In genomic region chr17:19860647-19861177, GRCh38 we compare ENCODE assay signal across 5 cellular contexts. TPM values are rescaled to one million over a fixed set of nuclear protein-coding genes. Genes with fewer than 3 reads are reported as not detected.
DNase-seq lines count a peak whose midpoint lies in the region; ATAC-seq, FAIRE-seq and TF ChIP-seq lines count a peak whose summit lies in the region.
"Not testable (repeated sequence)": the region's sequence is repeated elsewhere in the genome, so short reads cannot be mapped to it uniquely, and the experiment has no call there.

No MANE protein-coding gene starts in this region.

- TF ChIP-seq RAD21 in A549 (conservative IDR thresholded peaks at IDR 0.05 in 1 of 2, IDR thresholded peaks at IDR 0.05 in 1 of 2); K562 (CRISPR knock-in tag; conservative IDR thresholded peaks at IDR 0.05 in 1 of 2, IDR thresholded peaks at IDR 0.05 in 1 of 2): not testable (repeated sequence)

- not testable (repeated sequence) for H3K4me3 ChIP-seq in A549; K562; mesendoderm (ENCODE audit: low read length)

- not testable (repeated sequence) for H4K8ac ChIP-seq in mesendoderm (ENCODE audit: low read depth, low read length)

- not testable (repeated sequence) for H4K20me1 ChIP-seq in K562 (replicated peaks; ENCODE audit: control insufficient read depth, insufficient read depth, low read length)

- in situ Hi-C loops in K562 (cut with MboI), result not testable (repeated sequence)

- H3K79me1 ChIP-seq in mesendoderm (ENCODE audit: low read length), result not testable (repeated sequence)

- H3K79me2 ChIP-seq in K562 (ENCODE audit: control insufficient read depth, insufficient read depth, low read length); mesendoderm (ENCODE audit: control insufficient read depth, insufficient read depth, low read length): not testable (repeated sequence)

- POLR2A ChIA-PET in A549 (lab: Yijun Ruan, JAX), result not testable (repeated sequence)
- POLR2A ChIA-PET in K562 (lab: Yijun Ruan, JAX), result interaction anchor here (0.7 kb wide), 1 partner anchor 20 kb away, joined by 3 read pairs; no protein-coding TSS in a partner anchor

- H4K5ac ChIP-seq in mesendoderm (ENCODE audit: low read length), result not testable (repeated sequence)

- H2BK5ac ChIP-seq in mesendoderm (ENCODE audit: low read length), result not testable (repeated sequence)

- peaks cover 20% of the 10 kb centered on the region for H3K36me3 Mint-ChIP-seq in type B pancreatic cell

- H2AFZ ChIP-seq in K562 (ENCODE audit: low read depth, low read length), result not testable (repeated sequence)

- FAIRE-seq in A549 (lab: Jason Lieb, UNC); K562 (lab: Jason Lieb, UNC): not testable (repeated sequence)

- H3K27me3 Mint-ChIP-seq in type B pancreatic cell, result not testable (repeated sequence)

- not testable (repeated sequence) for H3K9me1 ChIP-seq in K562 (ENCODE audit: control insufficient read depth, insufficient read depth, low read length)

- peak in 1 of 2 experiments; percentile 54 for DNase-seq in A549 (ENCODE audit: low read depth in 1 of 2, low spot score in 1 of 2)
- DNase-seq in HT1080 (ENCODE audit: low read depth), result peak; percentile 31
- not testable (repeated sequence) for DNase-seq in K562 (ENCODE audit: extremely low read depth in 1 of 4, low spot score in 3 of 4)
- DNase-seq in mesendoderm, result peak; percentile 2
- DNase-seq in type B pancreatic cell (ENCODE audit: extremely low spot score, unreplicated experiment), result peak; percentile 18

- H3K27me3 ChIP-seq in K562 (ENCODE audit: control insufficient read depth in 2 of 2, insufficient read depth in 2 of 2, low read length in 2 of 2); mesendoderm (ENCODE audit: insufficient read depth, low read length, poor library complexity): not testable (repeated sequence)

- 89% methylated on average over 9 of the region's 9 CpGs for WGBS in A549 (ENCODE audit: missing lambda C conversion rate)
- WGBS in K562 (ENCODE audit: insufficient coverage, low coverage, missing lambda C conversion rate), result 22% methylated on average over 9 of the region's 9 CpGs
- WGBS in mesendoderm (ENCODE audit: extremely low coverage, insufficient coverage, low lambda C conversion rate), result no CpG with 5 or more reads among the region's 9 CpGs

- H3K36me3 ChIP-seq in K562 (ENCODE audit: control insufficient read depth, insufficient read depth, low read length); mesendoderm (ENCODE audit: control insufficient read depth, insufficient read depth, low read length): not testable (repeated sequence)

- not testable (repeated sequence) for TF ChIP-seq CTCF in A549 (IDR thresholded peaks at IDR 0.05); K562 (IDR thresholded peaks at IDR 0.05 in 2 of 3, conservative IDR thresholded peaks at IDR 0.05 in 1 of 3; ENCODE audit: insufficient read depth in 2 of 3, low read depth in 1 of 3, low read length in 3 of 3); type B pancreatic cell (conservative IDR thresholded peaks at IDR 0.05)

- H3K9me3 Mint-ChIP-seq in type B pancreatic cell, result not testable (repeated sequence)

- H3K9ac ChIP-seq in K562 (ENCODE audit: insufficient read depth in 1 of 2, low read depth in 2 of 2, low read length in 2 of 2); mesendoderm (ENCODE audit: low read length): not testable (repeated sequence)

- H3K4me3 Mint-ChIP-seq in type B pancreatic cell, result not testable (repeated sequence)

- not testable (repeated sequence) for H2AK5ac ChIP-seq in mesendoderm (ENCODE audit: low read length)

- CTCF ChIA-PET in A549 (lab: Yijun Ruan, JAX), result interaction anchor here (0.6 to 1.6 kb wide), 2 partner anchors 21 to 51 kb away, joined by 3 read pairs; no protein-coding TSS in a partner anchor
- CTCF ChIA-PET in K562 (lab: Yijun Ruan, JAX; ENCODE audit: low intra/inter-chr PET ratio), result not testable (repeated sequence)

- H3K18ac ChIP-seq in mesendoderm (ENCODE audit: low read length), result not testable (repeated sequence)

- not testable (repeated sequence) for H3K4me1 Mint-ChIP-seq in type B pancreatic cell (ENCODE audit: unreplicated experiment)

- H2BK15ac ChIP-seq in mesendoderm (replicated peaks; ENCODE audit: low read depth), result not testable (repeated sequence)

- H3K23ac ChIP-seq in mesendoderm (ENCODE audit: low read length), result not testable (repeated sequence)

- H3K4me1 ChIP-seq in A549; K562 (replicated peaks in 1 of 2; ENCODE audit: control insufficient read depth in 2 of 2, insufficient read depth in 2 of 2, low read length in 2 of 2); mesendoderm (ENCODE audit: control insufficient read depth, low read depth, low read length): not testable (repeated sequence)

- H3K9me3 ChIP-seq in A549; K562 (replicated peaks; ENCODE audit: control insufficient read depth, insufficient read depth, low read depth, low read length): not testable (repeated sequence)

- H2BK120ac ChIP-seq in mesendoderm (ENCODE audit: low read depth, low read length), result not testable (repeated sequence)

- intact Hi-C loops in K562 (cut with micrococcal nuclease), result not testable (repeated sequence)

- not testable (repeated sequence) for BruUV-seq in K562 (replicated peaks; lab: Mats Ljungman, UMichigan)

- H3K27ac ChIP-seq in A549; K562 (ENCODE audit: extremely low read depth, low read depth, low read length); mesendoderm (ENCODE audit: low read depth, low read length): not testable (repeated sequence)

- ATAC-seq in A549, result peak in 1 of 2 experiments; percentile 64; a peak in 3 of 6 replicates
- ATAC-seq in K562, result not testable (repeated sequence)

- not testable (repeated sequence) for H3K27ac Mint-ChIP-seq in type B pancreatic cell

- H3K4me2 ChIP-seq in A549; K562 (ENCODE audit: insufficient read depth, low read length); mesendoderm (ENCODE audit: low read length): not testable (repeated sequence)

- H3K4ac ChIP-seq in mesendoderm (ENCODE audit: low read depth, low read length), result not testable (repeated sequence)

- not testable (repeated sequence) for TF ChIP-seq EP300 in A549 (IDR thresholded peaks at IDR 0.05); K562 (IDR thresholded peaks at IDR 0.05; ENCODE audit: low read length)

- H3K56ac ChIP-seq in mesendoderm (ENCODE audit: low read length), result not testable (repeated sequence)

- not testable (repeated sequence) for TF ChIP-seq POLR2A in A549 (IDR thresholded peaks at IDR 0.05; ENCODE audit: low read length); K562 (conservative IDR thresholded peaks at IDR 0.05)

TF ChIP-seq in A549, 52 proteins besides CTCF, POLR2A, EP300 and RAD21:
- TF ChIP-seq SREBF2 (IDR thresholded peaks at IDR 0.05), result peak; percentile 33; the same call in 1 of the 2 replicates

TF ChIP-seq in K562, 482 proteins besides CTCF, POLR2A, EP300 and RAD21:
- TF ChIP-seq POLR3A (IDR thresholded peaks at IDR 0.05; ENCODE audit: borderline replicate concordance, extremely low read depth, insufficient read depth, insufficient read length), result peak; percentile 53
- TF ChIP-seq TBP (optimal IDR thresholded peaks at IDR 0.05; ENCODE audit: low read depth, low read length), result peak; percentile 61
- TF ChIP-seq POLR2H (tag; IDR thresholded peaks at IDR 0.05; ENCODE audit: low read depth), result peak; percentile 86

RNA-seq across cellular contexts. Expression of gene ULK2, which starts 7.0 kb away (rescaled TPM):
- polyA plus RNA-seq in A549 (2011; rRNA removed) (40.9 and 83.3 TPM in 2 replicates), A549 (2017; fragmentation: RNase III; extraction: RNeasy Plus Mini Kit Qiagen cat#74134 plus additional on column Dnase treatment) (11.1 to 14.4 TPM (median 12.9 TPM) in 3 replicates), K562 (2011; rRNA removed) (0.11 TPM in 1 of 2 replicates, not detected in the other), K562 (2014; fragmentation: Illumina TruSeq; extraction: Trizol) (not detected in 2 replicates), K562 (2014; fragmentation: Nextera tagmentation; extraction: Ambion mirVana) (under 1 TPM in 1 of 2 experiments, not detected in 1; 0.01 TPM), K562 (2014; rRNA removed) (0.03 TPM in 1 of 2 replicates, not detected in the other)
- polyA plus RNA-seq in A549 (2012; cell fraction: cytosol; rRNA removed), result 14.8 and 24.5 TPM in 2 replicates
- polyA plus RNA-seq in A549 (2012; cell fraction: nucleus; rRNA removed), result 28.3 TPM in 2 replicates
- polyA minus RNA-seq in A549 (2011; rRNA and poly(A)+ RNA removed), result 69.8 and 84.5 TPM in 2 replicates
- total RNA-seq in HT1080 (2014; rRNA removed; shearing (Covaris generic)), result 1.9 and 4.9 TPM in 2 replicates
- polyA plus RNA-seq in HT1080 (2015; cell fraction: cytosol; rRNA removed), result 2.6 and 3.2 TPM in 2 replicates
- 5.2 and 7.9 TPM in 2 replicates for polyA plus RNA-seq in HT1080 (2015; cell fraction: nucleus; rRNA removed)
- not detected in 2 replicates for total RNA-seq in K562 (2011; cell fraction: chromatin; rRNA removed; ENCODE audit: low replicate concordance)
- total RNA-seq in K562 (2011; cell fraction: nucleolus; rRNA removed), result 0.17 TPM in 1 of 2 replicates, not detected in the other
- not detected in 2 replicates for total RNA-seq in K562 (2011; cell fraction: nucleoplasm; rRNA removed)
- total RNA-seq in K562 (2014; rRNA removed) (not detected in 2 replicates), K562 (2014; rRNA removed; fragmentation: Illumina TruSeq; extraction: Trizol) (not detected in 2 replicates), K562 (2015; rRNA removed; fragmentation: Illumina TruSeq; extraction: Trizol) (not detected in 2 replicates), K562 (2021) (0.18 and 0.38 TPM in 2 replicates), type B pancreatic cell (ENCODE audit: low replicate concordance) (16.7 and 25.7 TPM in 2 replicates)
- polyA plus RNA-seq in K562 (2011; cell fraction: cytosol; rRNA removed), result not detected in 2 replicates
- polyA plus RNA-seq in K562 (2011; cell fraction: nucleus; rRNA removed), result not detected in 2 replicates
- polyA plus RNA-seq in K562 (2012), result 0.05 and 0.06 TPM in 2 replicates
- not detected in 2 replicates for polyA minus RNA-seq in K562 (2011; rRNA and poly(A)+ RNA removed)
- polyA minus RNA-seq in K562 (2011; cell fraction: cytosol; rRNA and poly(A)+ RNA removed), result not detected in 2 replicates
- polyA minus RNA-seq in K562 (2011; cell fraction: nucleus; rRNA and poly(A)+ RNA removed), result not detected in 2 replicates
- polyA plus RNA-seq in mesendoderm (2013, experiment 1 of 2), result 4.3 TPM
- 4.2 TPM for polyA plus RNA-seq in mesendoderm (2013, experiment 2 of 2)
